Comparison of ENCODE assay signal across 1 cellular context in genomic region chr7:151028131-151028947, GRCh38.
TF ChIP-seq lines count a peak whose summit lies in the region.

TSS of gene ABCB8 (plus strand) at chr7:151028450. CDS start at chr7:151028516, 66 bp downstream.

TF ChIP-seq in K562, 482 proteins besides CTCF, POLR2A, EP300 and RAD21 (continued from another document and continues in another):
- TF ChIP-seq AFF1 (IDR thresholded peaks at IDR 0.05; ENCODE audit: low read depth in 1 of 2, partially characterized antibody in 2 of 2): peak; percentile 88 to 99
- no peak; the same call in 1 of the 2 replicates for TF ChIP-seq HEY1 (CRISPR knock-in tag; IDR thresholded peaks at IDR 0.05; ENCODE audit: borderline replicate concordance)
- TF ChIP-seq ARID3A (IDR thresholded peaks at IDR 0.05; ENCODE audit: borderline replicate concordance, low read depth, low read length): peak; percentile 100
- peak; percentile 86; the same call in 1 of the 2 replicates for TF ChIP-seq ZNF263 (CRISPR knock-in tag; IDR thresholded peaks at IDR 0.05; ENCODE audit: borderline replicate concordance)
- no peak for TF ChIP-seq WHSC1 (IDR thresholded peaks at IDR 0.05; ENCODE audit: low read length)
- no peak for TF ChIP-seq RBM15 (IDR thresholded peaks at IDR 0.05; ENCODE audit: insufficient read depth, low read length)
- TF ChIP-seq DPF2 (IDR thresholded peaks at IDR 0.05): peak; percentile 80
- TF ChIP-seq ASH1L (IDR thresholded peaks at IDR 0.05; ENCODE audit: borderline replicate concordance, low read depth, partially characterized antibody): peak; percentile 99
- peak; percentile 51; the same call in 1 of the 2 replicates for TF ChIP-seq ZNF384 (IDR thresholded peaks at IDR 0.05; ENCODE audit: low read depth, low read length)
- TF ChIP-seq RBM39 (optimal IDR thresholded peaks at IDR 0.05; ENCODE audit: low read depth, low read length): no peak
- TF ChIP-seq MIER1 (IDR thresholded peaks at IDR 0.05; ENCODE audit: low read depth): no peak
- peak; percentile 62; the same call in 1 of the 2 replicates for TF ChIP-seq MEF2A (IDR thresholded peaks at IDR 0.05; ENCODE audit: control insufficient read depth, low read depth, low read length)
- TF ChIP-seq DNMT1 (IDR thresholded peaks at IDR 0.05): no peak
- TF ChIP-seq JUN (IDR thresholded peaks at IDR 0.05; ENCODE audit: borderline replicate concordance, low read depth, low read length): peak; percentile 73; the same call in 1 of the 2 replicates
- peak; percentile 10; the same call in 1 of the 2 replicates for TF ChIP-seq JUN (CRISPR knock-in tag; IDR thresholded peaks at IDR 0.05; ENCODE audit: borderline replicate concordance)
- TF ChIP-seq NR3C1 (CRISPR knock-in tag; IDR thresholded peaks at IDR 0.05): no peak
- TF ChIP-seq CBX1 (IDR thresholded peaks at IDR 0.05; ENCODE audit: low read depth): peak; percentile 55
- TF ChIP-seq ZBTB26 (CRISPR knock-in tag; IDR thresholded peaks at IDR 0.05): no peak
- TF ChIP-seq MLLT1 (IDR thresholded peaks at IDR 0.05): peak in 1 of 2 experiments; percentile 97; a peak in 2 of 4 replicates
- peak; percentile 91 to 92 for TF ChIP-seq NRF1 (conservative IDR thresholded peaks at IDR 0.05 in 1 of 2, IDR thresholded peaks at IDR 0.05 in 1 of 2)
- no peak for TF ChIP-seq MTF1 (CRISPR knock-in tag; IDR thresholded peaks at IDR 0.05; ENCODE audit: borderline replicate concordance)
- TF ChIP-seq SOX6 (IDR thresholded peaks at IDR 0.05): peak; percentile 63; the same call in 1 of the 2 replicates
- no peak for TF ChIP-seq ZBTB43 (CRISPR knock-in tag; IDR thresholded peaks at IDR 0.05)
- no peak for TF ChIP-seq KAT8 (IDR thresholded peaks at IDR 0.05; ENCODE audit: low read depth)
- TF ChIP-seq PPARD (CRISPR knock-in tag; IDR thresholded peaks at IDR 0.05): no peak
- no peak for TF ChIP-seq HNRNPUL1 (IDR thresholded peaks at IDR 0.05; ENCODE audit: low read length)
- peak; percentile 43 for TF ChIP-seq MAFG (tag; conservative IDR thresholded peaks at IDR 0.05)
- no peak; the same call in 1 of the 2 replicates for TF ChIP-seq ZNF41 (CRISPR knock-in tag; conservative IDR thresholded peaks at IDR 0.05)
- no peak for TF ChIP-seq BRF2 (IDR thresholded peaks at IDR 0.05; ENCODE audit: borderline replicate concordance, insufficient read depth, insufficient read length)
- TF ChIP-seq PHF20 (IDR thresholded peaks at IDR 0.05; ENCODE audit: partially characterized antibody): no peak
- peak; percentile 72; the same call in 1 of the 2 replicates for TF ChIP-seq ATF6 (CRISPR knock-in tag; IDR thresholded peaks at IDR 0.05)
- TF ChIP-seq HDAC6 (IDR thresholded peaks at IDR 0.05; ENCODE audit: low read depth, low read length): no peak
- peak; percentile 29 for TF ChIP-seq E2F8 (IDR thresholded peaks at IDR 0.05; ENCODE audit: low read depth, partially characterized antibody)
- TF ChIP-seq FIP1L1 (IDR thresholded peaks at IDR 0.05; ENCODE audit: low read depth, low read length, poor library complexity, severe bottlenecking): peak; percentile 51
- peak; percentile 74; the same call in 1 of the 2 replicates for TF ChIP-seq ELF2 (CRISPR knock-in tag; IDR thresholded peaks at IDR 0.05)
- 0 out of 2 replicates have a peak, but pooled peaks have one; percentile 58 for TF ChIP-seq RREB1 (CRISPR knock-in tag; IDR thresholded peaks at IDR 0.05)
